In genomic region chr2:30627162-30627561, GRCh38 we compare ENCODE assay signal across 29 cellular contexts.
DNase-seq lines count a peak whose midpoint lies in the region; ATAC-seq and TF ChIP-seq lines count a peak whose summit lies in the region.
"Had no signal": no experiment of that assay in that cellular context is flagged by ENCODE, and none has a peak within 500 bp of the region (broad histone marks: within the 10 kb centered on the region; RNA-seq: fewer than 3 reads in every experiment).

No MANE protein-coding gene starts in this region.

- intact Hi-C loops in natural killer cell (cut with micrococcal nuclease) = no loop called here
- intact Hi-C loops in heart right ventricle (cut with DNase I) = loop anchor here in 1 of 10 donors (5.0 kb wide), 1 partner anchor 60 kb away; no protein-coding TSS in a partner anchor

- H3K27me3 Mint-ChIP-seq in natural killer cell treated with Interleukin-12 subunit alpha and Interleukin-12 subunit beta and Interleukin-15 and Interleukin-18, amount 100 ng/mL, for 72 hours = no peaks in the 10 kb centered on the region
- H3K27me3 Mint-ChIP-seq in natural killer cell (ENCODE audit: low read depth in 2 of 2) = no peaks in the 10 kb centered on the region
- H3K27me3 Mint-ChIP-seq in WTC11 (ENCODE audit: low read depth) = no peaks in the 10 kb centered on the region
- H3K27me3 Mint-ChIP-seq: activated CD4-positive, alpha-beta T cell treated with anti-CD3 and anti-CD28 coated beads for 36 hours had no signal

- peaks cover 0 to 36% (median 19%) of the 10 kb centered on the region in 9 donors for H3K4me1 ChIP-seq in heart right ventricle
- H3K4me1 ChIP-seq: BE2C, colonic mucosa, upper lobe of right lung had no signal

- peaks cover 0 to 7% (median 0%) of the 10 kb centered on the region in 11 donors for H3K9me3 ChIP-seq in heart right ventricle
- H3K9me3 ChIP-seq: BE2C, colonic mucosa, heart left ventricle, upper lobe of right lung had no signal

- POLR2A ChIA-PET in WTC11 (lab: Charles Lee) = no interaction called here

- H3K4me1 Mint-ChIP-seq in natural killer cell treated with Interleukin-12 subunit alpha and Interleukin-12 subunit beta and Interleukin-15 and Interleukin-18, amount 100 ng/mL, for 72 hours (ENCODE audit: low read depth in 2 of 2) = peaks cover 25 to 26% of the 10 kb centered on the region in 2 donors
- H3K4me1 Mint-ChIP-seq in natural killer cell = peaks cover 16% of the 10 kb centered on the region in 2 donors
- H3K4me1 Mint-ChIP-seq in WTC11 = peaks cover 28% of the 10 kb centered on the region

- 96 to 97% methylated on average over 7 of the region's 7 CpGs for WGBS in heart right ventricle, 2 donors

- TF ChIP-seq CTCF in natural killer cell (IDR thresholded peaks at IDR 0.05) = no peak
- no peak for TF ChIP-seq CTCF in WTC11 (IDR thresholded peaks at IDR 0.05)
- TF ChIP-seq CTCF in heart right ventricle (IDR thresholded peaks at IDR 0.05) = no peak

- ATAC-seq in natural killer cell treated with Interleukin-12 subunit alpha and Interleukin-12 subunit beta and Interleukin-15 and Interleukin-18, amount 100 ng/mL, for 72 hours = no peak
- ATAC-seq in natural killer cell (no peak), HG03439 (IDR thresholded peaks at IDR 0.05; ENCODE audit: unreplicated experiment) (peak; percentile 81), WTC11 (peak; percentile 79), heart right ventricle (no peak)
- ATAC-seq in activated naive CD4-positive, alpha-beta T cell treated with anti-CD3 and anti-CD28 coated beads, Interleukin-2, amount 50 U/mL, for 72 hours = no peak
- ATAC-seq: activated CD4-positive, alpha-beta T cell treated with anti-CD3 and anti-CD28 coated beads for 36 hours; heart left ventricle; left lobe of liver; Panc1; upper lobe of right lung had no signal

- no peaks in the 10 kb centered on the region for H3K27me3 ChIP-seq in heart right ventricle
- H3K27me3 ChIP-seq: BE2C, colonic mucosa, heart left ventricle, upper lobe of right lung had no signal

- CTCF ChIA-PET in WTC11 (lab: Charles Lee) = interaction anchor here (0.5 to 1.4 kb wide), 2 partner anchors 11 to 34 kb away, joined by 3 to 5 read pairs; no protein-coding TSS in a partner anchor

- H3K36me3 ChIP-seq in heart right ventricle = no peaks in the 10 kb centered on the region
- H3K36me3 ChIP-seq: BE2C, colonic mucosa, heart left ventricle, upper lobe of right lung had no signal

- H3K36me3 Mint-ChIP-seq in natural killer cell treated with Interleukin-12 subunit alpha and Interleukin-12 subunit beta and Interleukin-15 and Interleukin-18, amount 100 ng/mL, for 72 hours = no peaks in the 10 kb centered on the region
- H3K36me3 Mint-ChIP-seq in natural killer cell = no peaks in the 10 kb centered on the region
- H3K36me3 Mint-ChIP-seq in WTC11 = 0 out of 2 replicates have a peak, but pooled peaks cover 4% of the 10 kb centered on the region
- H3K36me3 Mint-ChIP-seq in activated naive CD4-positive, alpha-beta T cell treated with anti-CD3 and anti-CD28 coated beads, Interleukin-2, amount 50 U/mL, for 72 hours = peaks cover 5 to 16% of the 10 kb centered on the region in 2 donors

- H3K27ac Mint-ChIP-seq in natural killer cell treated with Interleukin-12 subunit alpha and Interleukin-12 subunit beta and Interleukin-15 and Interleukin-18, amount 100 ng/mL, for 72 hours = peak overlapping the region in 1 of 2 donors; percentile 7
- H3K27ac Mint-ChIP-seq in natural killer cell = no peak overlapping the region
- H3K27ac Mint-ChIP-seq in WTC11 = peak overlapping the region; percentile 79
- H3K27ac Mint-ChIP-seq in activated naive CD4-positive, alpha-beta T cell treated with anti-CD3 and anti-CD28 coated beads, Interleukin-2, amount 50 U/mL, for 72 hours = no peak overlapping the region
- H3K27ac Mint-ChIP-seq: activated CD4-positive, alpha-beta T cell treated with anti-CD3 and anti-CD28 coated beads for 36 hours; activated naive CD4-positive, alpha-beta T cell treated with anti-CD3 and anti-CD28 coated beads for 36 hours; immature natural killer cell had no signal

- H3K4me3 Mint-ChIP-seq in natural killer cell treated with Interleukin-12 subunit alpha and Interleukin-12 subunit beta and Interleukin-15 and Interleukin-18, amount 100 ng/mL, for 72 hours = peak overlapping the region; percentile 9
- H3K4me3 Mint-ChIP-seq in natural killer cell = no peak overlapping the region
- no peak overlapping the region for H3K4me3 Mint-ChIP-seq in WTC11
- H3K4me3 Mint-ChIP-seq: activated CD4-positive, alpha-beta T cell treated with anti-CD3 and anti-CD28 coated beads for 36 hours; activated naive CD4-positive, alpha-beta T cell treated with anti-CD3 and anti-CD28 coated beads for 36 hours; immature natural killer cell had no signal

- DNase-seq in natural killer cell treated with Interleukin-12 subunit alpha and Interleukin-12 subunit beta and Interleukin-15 and Interleukin-18, amount 100 ng/mL, for 72 hours (ENCODE audit: low spot score) = no peak
- no peak for DNase-seq in natural killer cell
- DNase-seq in WTC11 (ENCODE audit: low spot score) = no peak
- DNase-seq in COR-L47 (lab: John Stamatoyannopoulos, UW) = no peak
- no peak for DNase-seq in activated naive CD4-positive, alpha-beta T cell treated with anti-CD3 and anti-CD28 coated beads, Interleukin-2, amount 50 U/mL, for 72 hours (ENCODE audit: low spot score in 2 of 2)
- no peak for DNase-seq in heart right ventricle
- no peak for DNase-seq in activated naive CD4-positive, alpha-beta T cell treated with Interleukin-2 at 50 U/mL for 16 hours
- DNase-seq: activated CD4-positive, alpha-beta T cell treated with anti-CD3 and anti-CD28 coated beads for 36 hours; activated CD8-positive, alpha-beta memory T cell treated with anti-CD3 and anti-CD28 coated beads for 24 hours; activated naive CD4-positive, alpha-beta T cell treated with anti-CD3 and anti-CD28 coated beads for 36 hours; activated T-cell treated with anti-CD3 and anti-CD28 coated beads, Interleukin-2, amount 50 U/mL, for 48 hours; amniotic stem cell; BE2C; colonic mucosa; DMS53; effector memory CD4-positive, alpha-beta T cell; foreskin fibroblast; H7; heart left ventricle; immature natural killer cell; KG1; NCI-H1436 treated with DMSO at 0.1 percent for 48 hours; NCI-H446 treated with DMSO at 0.1 percent for 48 hours; SHP77 treated with DMSO at 0.1 percent for 48 hours; stimulated activated CD8-positive, alpha-beta memory T cell treated with anti-CD3 and anti-CD28 coated beads, Interleukin-4, amount 100 ng/mL, for 48 hours; upper lobe of right lung had no signal

- no peaks in the 10 kb centered on the region for H3K9me3 Mint-ChIP-seq in natural killer cell treated with Interleukin-12 subunit alpha and Interleukin-12 subunit beta and Interleukin-15 and Interleukin-18, amount 100 ng/mL, for 72 hours
- no peaks in the 10 kb centered on the region for H3K9me3 Mint-ChIP-seq in natural killer cell
- 0 out of 2 replicates have a peak, but pooled peaks cover 3% of the 10 kb centered on the region for H3K9me3 Mint-ChIP-seq in WTC11
- no peaks in the 10 kb centered on the region for H3K9me3 Mint-ChIP-seq in activated naive CD4-positive, alpha-beta T cell treated with anti-CD3 and anti-CD28 coated beads, Interleukin-2, amount 50 U/mL, for 72 hours
- H3K9me3 Mint-ChIP-seq: immature natural killer cell had no signal

- H3K4me3 ChIP-seq in heart right ventricle = no peak overlapping the region
- H3K4me3 ChIP-seq: colonic mucosa, heart left ventricle, upper lobe of right lung had no signal

- no peak overlapping the region for H3K27ac ChIP-seq in heart right ventricle
- H3K27ac ChIP-seq: colonic mucosa, upper lobe of right lung had no signal

TF ChIP-seq in WTC11, 78 proteins besides CTCF, POLR2A, EP300 and RAD21:
- no peak for TF ChIP-seq CREM (CRISPR knock-in tag; IDR thresholded peaks at IDR 0.05)
TF ChIP-seq in WTC11: peak in this region for 0.

Comparison
In these comparisons a context has a peak if more than half of its experiments do, and no peak if none do; other contexts are left out.
1. ATAC-seq: peak in HG03439 (single experiment) and WTC11 (single experiment); none in natural killer cell treated with Interleukin-12 subunit alpha and Interleukin-12 subunit beta and Interleukin-15 and Interleukin-18, amount 100 ng/mL, for 72 hours (0 of 2), natural killer cell (0 of 3), activated naive CD4-positive, alpha-beta T cell treated with anti-CD3 and anti-CD28 coated beads, Interleukin-2, amount 50 U/mL, for 72 hours (0 of 2) and heart right ventricle (0 of 8).